Comparison of ENCODE assay signal across 19 cellular contexts in the genomic region with DNA sequence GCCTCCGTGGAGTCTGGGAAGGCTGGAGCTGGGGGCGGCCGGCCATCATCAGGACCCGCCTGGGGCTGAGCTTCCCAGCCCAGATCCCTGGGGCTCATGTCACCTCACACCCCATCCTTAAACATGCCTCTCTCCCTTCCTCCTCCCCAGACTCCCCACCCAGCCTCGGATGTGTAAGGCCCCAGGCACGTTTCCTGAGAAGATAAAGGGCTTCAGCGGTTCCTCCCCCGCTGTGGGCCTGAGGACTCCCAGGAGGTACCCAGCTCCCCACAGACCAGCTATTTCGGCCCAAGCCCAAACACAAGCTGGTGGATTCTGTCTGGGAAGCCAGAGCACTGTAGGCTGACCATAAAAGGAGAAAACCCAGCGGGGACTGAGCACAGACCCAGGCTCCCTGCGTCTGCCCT. TPM values are rescaled to one million over a fixed set of nuclear protein-coding genes. Genes with fewer than 3 reads are reported as not detected.
DNase-seq lines count a peak whose midpoint lies in the region; ATAC-seq, FAIRE-seq and TF ChIP-seq lines count a peak whose summit lies in the region.
"Had no signal": no experiment of that assay in that cellular context is flagged by ENCODE, and none has a peak within 500 bp of the region (broad histone marks: within the 10 kb centered on the region; RNA-seq: fewer than 3 reads in every experiment).

No MANE protein-coding gene starts in this region.

- TF ChIP-seq RAD21 in K562 (CRISPR knock-in tag; conservative IDR thresholded peaks at IDR 0.05 in 1 of 2, IDR thresholded peaks at IDR 0.05 in 1 of 2) = no peak

- 0 out of 2 replicates have a peak, but pooled peaks cover 3% of the 10 kb centered on the region for H4K20me1 ChIP-seq in K562 (replicated peaks; ENCODE audit: control insufficient read depth, insufficient read depth, low read length)

- BruUV-seq in K562 (replicated peaks; lab: Mats Ljungman, UMichigan) = no TSS peak

- TF ChIP-seq EP300 in K562 (IDR thresholded peaks at IDR 0.05; ENCODE audit: low read length) = no peak

- H3K79me2 ChIP-seq in K562 (ENCODE audit: control insufficient read depth, insufficient read depth, low read length) = no peaks in the 10 kb centered on the region

- H3K4me2 ChIP-seq in K562 (ENCODE audit: insufficient read depth, low read length) = no peak overlapping the region

- TF ChIP-seq CTCF in K562 (IDR thresholded peaks at IDR 0.05 in 2 of 3, conservative IDR thresholded peaks at IDR 0.05 in 1 of 3; ENCODE audit: insufficient read depth in 2 of 3, low read depth in 1 of 3, low read length in 3 of 3) = no peak
- TF ChIP-seq CTCF in testis (IDR thresholded peaks at IDR 0.05) = no peak
- TF ChIP-seq CTCF in WERI-Rb-1 (IDR thresholded peaks at IDR 0.05; ENCODE audit: low read depth, low read length) = no peak

- no peak overlapping the region for H2AFZ ChIP-seq in K562 (ENCODE audit: low read depth, low read length)

- intact Hi-C loops in K562 (cut with micrococcal nuclease) = no loop called here
- intact Hi-C loops in testis (cut with DNase I; ENCODE audit: low total_unique reads) = no loop called here

- WGBS in K562 (ENCODE audit: insufficient coverage, low coverage, missing lambda C conversion rate) = 2% methylated on average over 11 of the region's 11 CpGs
- 36% methylated on average over 11 of the region's 11 CpGs; no CpG with 5 or more reads in 1 of the 2 donors for WGBS in testis, 2 donors

- H3K4me1 ChIP-seq in K562 (replicated peaks in 1 of 2; ENCODE audit: control insufficient read depth in 2 of 2, insufficient read depth in 2 of 2, low read length in 2 of 2) (peaks cover 6 to 10% of the 10 kb centered on the region in 2 experiments; a peak in 2 of 5 replicates), testis (peaks cover 67% of the 10 kb centered on the region)

- CTCF ChIA-PET in K562 (lab: Yijun Ruan, JAX; ENCODE audit: low intra/inter-chr PET ratio) = no interaction called here

- peak; percentile 85 for ATAC-seq in K562
- ATAC-seq: activated CD4-positive, alpha-beta T cell treated with anti-CD3 and anti-CD28 coated beads for 36 hours; stimulated activated effector memory CD8-positive, alpha-beta T cell treated with anti-CD3 and anti-CD28 coated beads, Interleukin-12 subunit alpha, Interleukin-12 subunit beta, amount 100 ng/mL, for 72 hours had no signal

- H3K9me3 ChIP-seq in K562 (replicated peaks; ENCODE audit: control insufficient read depth, insufficient read depth, low read depth, low read length) (no peaks in the 10 kb centered on the region), testis (no peaks in the 10 kb centered on the region), WERI-Rb-1 (ENCODE audit: severe bottlenecking) (no peaks in the 10 kb centered on the region)

- no peak for TF ChIP-seq POLR2A in K562 (conservative IDR thresholded peaks at IDR 0.05)
- no peak for TF ChIP-seq POLR2A in testis (IDR thresholded peaks at IDR 0.05)

- H3K27ac ChIP-seq in K562 (ENCODE audit: extremely low read depth, low read depth, low read length) (no peak overlapping the region), testis (peak overlapping the region; percentile 12 to 84), WERI-Rb-1 (no peak overlapping the region)
- H3K27ac ChIP-seq: HL-60 had no signal

- peaks cover 33 to 54% of the 10 kb centered on the region in 2 experiments for H3K27me3 ChIP-seq in K562 (ENCODE audit: control insufficient read depth in 2 of 2, insufficient read depth in 2 of 2, low read length in 2 of 2)
- H3K27me3 ChIP-seq in testis = no peaks in the 10 kb centered on the region
- H3K27me3 ChIP-seq in WERI-Rb-1 (ENCODE audit: insufficient read depth, low read depth, severe bottlenecking) = peaks cover 29% of the 10 kb centered on the region

- FAIRE-seq in K562 (lab: Jason Lieb, UNC) = no peak

- peak; percentile 44 for DNase-seq in NCI-H226
- peak in 3 of 4 experiments; percentile 25 to 53 (median 51) for DNase-seq in K562 (ENCODE audit: extremely low read depth in 1 of 4, low spot score in 3 of 4)
- peak; percentile 51 for DNase-seq in iPS-NIHi7 (ENCODE audit: extremely low spot score)
- peak; percentile 38 for DNase-seq in testis
- DNase-seq in WERI-Rb-1 = no peak
- DNase-seq in NCI-H187 (lab: John Stamatoyannopoulos, UW) = no peak
- DNase-seq in NCI-H1105 treated with DMSO at 0.1 percent for 48 hours (lab: John Stamatoyannopoulos, UW) = no peak
- DNase-seq: activated CD4-positive, alpha-beta T cell treated with anti-CD3 and anti-CD28 coated beads for 36 hours; activated T-cell treated with anti-CD3 and anti-CD28 coated beads, Interleukin-2, amount 50 U/mL, for 1 hour; CD4-positive, CD25-positive, alpha-beta regulatory T cell; foreskin fibroblast; GF-D8; NCI-H2029 treated with DMSO at 0.1 percent for 48 hours; NCI-H748 treated with DMSO at 0.1 percent for 48 hours; retina; stimulated activated CD4-positive, alpha-beta T cell treated with anti-CD3 and anti-CD28 coated beads, Interleukin-4, amount 100 ng/mL, for 24 hours had no signal

- in situ Hi-C loops in K562 (cut with MboI) = no loop called here

- POLR2A ChIA-PET in K562 (lab: Yijun Ruan, JAX) = interaction anchor here (0.6 to 1.3 kb wide), 2 partner anchors 17 to 320 kb away, joined by 3 to 4 read pairs; no protein-coding TSS in a partner anchor

- H3K4me3 ChIP-seq in K562 = no peak overlapping the region
- no peak overlapping the region for H3K4me3 ChIP-seq in testis
- no peak overlapping the region for H3K4me3 ChIP-seq in WERI-Rb-1 (ENCODE audit: low read depth, low read length)

- H3K36me3 ChIP-seq in K562 (ENCODE audit: control insufficient read depth, insufficient read depth, low read length) (no peaks in the 10 kb centered on the region), testis (ENCODE audit: low read depth, missing control alignments) (no peaks in the 10 kb centered on the region), WERI-Rb-1 (no peaks in the 10 kb centered on the region)

- H3K9me1 ChIP-seq in K562 (ENCODE audit: control insufficient read depth, insufficient read depth, low read length) = no peaks in the 10 kb centered on the region

- no peak overlapping the region for H3K9ac ChIP-seq in K562 (ENCODE audit: insufficient read depth in 1 of 2, low read depth in 2 of 2, low read length in 2 of 2)

TF ChIP-seq in K562, 482 proteins besides CTCF, POLR2A, EP300 and RAD21 (continues in another document):
- TF ChIP-seq ZNF583 (CRISPR knock-in tag; IDR thresholded peaks at IDR 0.05) (no peak), CTBP1 (IDR thresholded peaks at IDR 0.05; ENCODE audit: borderline replicate concordance) (peak; percentile 56; the same call in 1 of the 2 replicates)
- TF ChIP-seq, protein P1, sequence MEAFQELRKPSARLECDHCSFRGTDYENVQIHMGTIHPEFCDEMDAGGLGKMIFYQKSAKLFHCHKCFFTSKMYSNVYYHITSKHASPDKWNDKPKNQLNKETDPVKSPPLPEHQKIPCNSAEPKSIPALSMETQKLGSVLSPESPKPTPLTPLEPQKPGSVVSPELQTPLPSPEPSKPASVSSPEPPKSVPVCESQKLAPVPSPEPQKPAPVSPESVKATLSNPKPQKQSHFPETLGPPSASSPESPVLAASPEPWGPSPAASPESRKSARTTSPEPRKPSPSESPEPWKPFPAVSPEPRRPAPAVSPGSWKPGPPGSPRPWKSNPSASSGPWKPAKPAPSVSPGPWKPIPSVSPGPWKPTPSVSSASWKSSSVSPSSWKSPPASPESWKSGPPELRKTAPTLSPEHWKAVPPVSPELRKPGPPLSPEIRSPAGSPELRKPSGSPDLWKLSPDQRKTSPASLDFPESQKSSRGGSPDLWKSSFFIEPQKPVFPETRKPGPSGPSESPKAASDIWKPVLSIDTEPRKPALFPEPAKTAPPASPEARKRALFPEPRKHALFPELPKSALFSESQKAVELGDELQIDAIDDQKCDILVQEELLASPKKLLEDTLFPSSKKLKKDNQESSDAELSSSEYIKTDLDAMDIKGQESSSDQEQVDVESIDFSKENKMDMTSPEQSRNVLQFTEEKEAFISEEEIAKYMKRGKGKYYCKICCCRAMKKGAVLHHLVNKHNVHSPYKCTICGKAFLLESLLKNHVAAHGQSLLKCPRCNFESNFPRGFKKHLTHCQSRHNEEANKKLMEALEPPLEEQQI (IDR thresholded peaks at IDR 0.05) = no peak

RNA-seq across cellular contexts. Expression of a gene that starts 49.2 kb away (rescaled TPM):
- not detected in 2 replicates for total RNA-seq in K562 (2011; cell fraction: chromatin; rRNA removed; ENCODE audit: low replicate concordance)
- total RNA-seq in K562 (2011; cell fraction: nucleolus; rRNA removed) = not detected in 2 replicates
- total RNA-seq in K562 (2011; cell fraction: nucleoplasm; rRNA removed) = 0.15 TPM in 1 of 2 replicates, not detected in the other
- total RNA-seq in K562 (2014; rRNA removed) (0.05 TPM in 1 of 2 replicates, not detected in the other), K562 (2014; rRNA removed; fragmentation: Illumina TruSeq; extraction: Trizol) (not detected in 2 replicates), K562 (2015; rRNA removed; fragmentation: Illumina TruSeq; extraction: Trizol) (not detected in 2 replicates), K562 (2021) (0.47 and 0.78 TPM in 2 replicates), testis (100 to 1,000 TPM; 263 to 271 TPM)
- polyA plus RNA-seq in K562 (2011; rRNA removed) (not detected in 2 replicates), K562 (2014; fragmentation: Illumina TruSeq; extraction: Trizol) (0.03 TPM in 1 of 2 replicates, not detected in the other), K562 (2014; fragmentation: Nextera tagmentation; extraction: Ambion mirVana) (under 1 TPM; 0.07 to 0.10 TPM), K562 (2014; rRNA removed) (0.04 TPM in 1 of 2 replicates, not detected in the other), testis (ENCODE audit: insufficient read depth, low read depth, low replicate concordance) (276 TPM)
- polyA plus RNA-seq in K562 (2011; cell fraction: cytosol; rRNA removed) = not detected in 2 replicates
- not detected in 2 replicates for polyA plus RNA-seq in K562 (2011; cell fraction: nucleus; rRNA removed)
- polyA plus RNA-seq in K562 (2012) = 0.21 and 0.22 TPM in 2 replicates
- polyA minus RNA-seq in K562 (2011; rRNA and poly(A)+ RNA removed) = not detected in 2 replicates
- not detected in 2 replicates for polyA minus RNA-seq in K562 (2011; cell fraction: cytosol; rRNA and poly(A)+ RNA removed)
- polyA minus RNA-seq in K562 (2011; cell fraction: nucleus; rRNA and poly(A)+ RNA removed) = 0.11 TPM in 1 of 2 replicates, not detected in the other
- total RNA-seq: activated CD4-positive, alpha-beta T cell treated with anti-CD3 and anti-CD28 coated beads for 36 hours; CD4-positive, CD25-positive, alpha-beta regulatory T cell; H4 had no signal

Comparison
In these comparisons a context has a peak if more than half of its experiments do, and no peak if none do; other contexts are left out.
1. DNase-seq: peak in NCI-H226 (single experiment), K562 (3 of 4), iPS-NIHi7 (single experiment) and testis (single experiment); none in WERI-Rb-1 (single experiment), NCI-H187 (0 of 2) and NCI-H1105 treated with DMSO at 0.1 percent for 48 hours (single experiment).
2. H3K27ac ChIP-seq: peak in testis (2 of 2); none in K562 (single experiment) and WERI-Rb-1 (single experiment).
3. RNA of a gene that starts 49.2 kb away (total RNA-seq): 263 to 271 TPM in testis; 0.05 to 0.78 TPM in K562; every median in the first group is over 100 times any median in the second.